Comparison of ENCODE assay signal across 1 cellular context in the genomic region with DNA sequence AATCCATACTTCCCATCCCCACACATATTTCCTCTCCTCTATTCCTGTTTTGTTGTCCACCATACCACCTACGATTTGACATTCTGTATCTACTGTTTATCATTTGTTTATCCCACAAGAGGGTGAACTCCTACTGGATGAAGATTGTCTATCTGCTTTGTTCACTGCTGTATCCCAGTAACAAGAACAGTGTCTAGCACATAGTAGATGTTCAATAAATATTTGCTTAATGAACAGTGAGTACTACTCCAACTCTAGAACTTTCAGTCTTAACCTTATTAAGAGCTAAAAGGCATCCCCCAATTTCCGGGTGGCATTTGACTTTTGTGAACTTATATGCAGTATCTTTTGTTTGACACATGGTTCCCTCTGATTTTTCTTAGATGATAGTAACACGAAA.
TF ChIP-seq lines count a peak whose summit lies in the region.

No MANE protein-coding gene starts in this region.

TF ChIP-seq in SK-N-SH treated with all-trans-retinoic acid at 6 μM for 48 hours, 23 proteins besides CTCF, POLR2A, EP300 and RAD21 (continued from another document):
- TF ChIP-seq, protein P1, sequence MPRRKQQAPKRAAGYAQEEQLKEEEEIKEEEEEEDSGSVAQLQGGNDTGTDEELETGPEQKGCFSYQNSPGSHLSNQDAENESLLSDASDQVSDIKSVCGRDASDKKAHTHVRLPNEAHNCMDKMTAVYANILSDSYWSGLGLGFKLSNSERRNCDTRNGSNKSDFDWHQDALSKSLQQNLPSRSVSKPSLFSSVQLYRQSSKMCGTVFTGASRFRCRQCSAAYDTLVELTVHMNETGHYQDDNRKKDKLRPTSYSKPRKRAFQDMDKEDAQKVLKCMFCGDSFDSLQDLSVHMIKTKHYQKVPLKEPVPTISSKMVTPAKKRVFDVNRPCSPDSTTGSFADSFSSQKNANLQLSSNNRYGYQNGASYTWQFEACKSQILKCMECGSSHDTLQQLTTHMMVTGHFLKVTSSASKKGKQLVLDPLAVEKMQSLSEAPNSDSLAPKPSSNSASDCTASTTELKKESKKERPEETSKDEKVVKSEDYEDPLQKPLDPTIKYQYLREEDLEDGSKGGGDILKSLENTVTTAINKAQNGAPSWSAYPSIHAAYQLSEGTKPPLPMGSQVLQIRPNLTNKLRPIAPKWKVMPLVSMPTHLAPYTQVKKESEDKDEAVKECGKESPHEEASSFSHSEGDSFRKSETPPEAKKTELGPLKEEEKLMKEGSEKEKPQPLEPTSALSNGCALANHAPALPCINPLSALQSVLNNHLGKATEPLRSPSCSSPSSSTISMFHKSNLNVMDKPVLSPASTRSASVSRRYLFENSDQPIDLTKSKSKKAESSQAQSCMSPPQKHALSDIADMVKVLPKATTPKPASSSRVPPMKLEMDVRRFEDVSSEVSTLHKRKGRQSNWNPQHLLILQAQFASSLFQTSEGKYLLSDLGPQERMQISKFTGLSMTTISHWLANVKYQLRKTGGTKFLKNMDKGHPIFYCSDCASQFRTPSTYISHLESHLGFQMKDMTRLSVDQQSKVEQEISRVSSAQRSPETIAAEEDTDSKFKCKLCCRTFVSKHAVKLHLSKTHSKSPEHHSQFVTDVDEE (CRISPR knock-in tag; IDR thresholded peaks at IDR 0.05), result no peak
- TF ChIP-seq ZNF70 (CRISPR knock-in tag; IDR thresholded peaks at IDR 0.05) (no peak), OSR1 (CRISPR knock-in tag; IDR thresholded peaks at IDR 0.05) (no peak), ISL1 (CRISPR knock-in tag; IDR thresholded peaks at IDR 0.05) (no peak), ARNTL (CRISPR knock-in tag; IDR thresholded peaks at IDR 0.05; ENCODE audit: borderline replicate concordance, low read depth) (no peak)
